ENCODE assay signal across 27 cellular contexts in genomic region chr9:29969408-29969807, GRCh38.
"Had no signal": no experiment of that assay in that cellular context is flagged by ENCODE, and none has a peak within 500 bp of the region (broad histone marks: within the 10 kb centered on the region; RNA-seq: fewer than 3 reads in every experiment).

No MANE protein-coding gene starts in this region.

- H3K36me3 Mint-ChIP-seq: mesothelial cell of epicardium had no signal

- H3K27ac Mint-ChIP-seq: effector memory CD8-positive, alpha-beta T cell; endodermal cell; mesothelial cell of epicardium had no signal

- H3K9me3 Mint-ChIP-seq: effector memory CD8-positive, alpha-beta T cell; mesothelial cell of epicardium had no signal

- H3K4me1 ChIP-seq: esophagus squamous epithelium, gastrocnemius medialis, heart right ventricle, left lung, lower lobe of right lung had no signal

- H3K27ac ChIP-seq: coronary artery, dorsolateral prefrontal cortex, epithelial cell of prostate, esophagus squamous epithelium, gastrocnemius medialis, heart right ventricle, left lung, lower lobe of right lung had no signal

- H3K9me3 ChIP-seq: esophagus squamous epithelium, gastrocnemius medialis, left lung, lower lobe of right lung, mucosa of descending colon had no signal

- H3K36me3 ChIP-seq: esophagus squamous epithelium, gastrocnemius medialis, heart right ventricle, left lung, lower lobe of right lung had no signal

- H3K4me3 ChIP-seq: coronary artery, dorsolateral prefrontal cortex, esophagus squamous epithelium, gastrocnemius medialis, heart right ventricle, left lung, lower lobe of right lung, mucosa of descending colon had no signal

- H3K27me3 Mint-ChIP-seq: effector memory CD8-positive, alpha-beta T cell had no signal

- ATAC-seq: effector memory CD8-positive, alpha-beta T cell; esophagus mucosa; gastrocnemius medialis; heart right ventricle; left cardiac atrium; left lung; left ventricle myocardium superior; mucosa of descending colon had no signal

- H3K27me3 ChIP-seq: dorsolateral prefrontal cortex, esophagus squamous epithelium, gastrocnemius medialis, heart right ventricle, left lung had no signal

- FAIRE-seq: colon, endometrium, islet of Langerhans, keratinocyte had no signal

- H3K4me1 Mint-ChIP-seq: endodermal cell, mesothelial cell of epicardium had no signal

- DNase-seq: dermis blood vessel endothelial cell; dorsolateral prefrontal cortex; effector CD8-positive, alpha-beta T cell; effector memory CD8-positive, alpha-beta T cell; endodermal cell; erythroblast; esophagus squamous epithelium; foreskin fibroblast; foreskin melanocyte; gastrocnemius medialis; glutamatergic neuron; heart right ventricle; hippocampal formation; left cardiac atrium; left ventricle myocardium superior; lower lobe of right lung; mesenchymal stem cell had no signal

- H3K4me3 Mint-ChIP-seq: effector memory CD8-positive, alpha-beta T cell; endodermal cell; mesothelial cell of epicardium had no signal
